ENCODE assay signal across 20 cellular contexts in the genomic region with DNA sequence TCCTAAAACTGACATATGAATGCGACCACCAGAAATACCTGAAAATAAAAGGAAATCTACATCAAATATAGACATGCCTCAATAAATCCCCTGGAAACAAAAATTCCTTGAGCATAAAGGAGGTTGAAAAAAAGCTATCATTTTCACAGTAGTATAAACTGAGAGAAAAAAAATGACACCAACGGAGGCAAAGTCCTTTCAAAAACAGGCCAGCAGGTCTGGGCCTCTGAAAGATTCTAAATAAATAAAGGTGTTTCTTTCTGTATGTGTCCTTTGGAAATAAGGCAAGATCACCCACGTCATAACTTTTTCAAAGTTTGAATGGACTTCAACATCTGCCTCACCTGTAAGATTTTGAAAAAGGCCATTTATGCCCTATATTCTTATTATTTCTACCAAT. TPM values are rescaled to one million over a fixed set of nuclear protein-coding genes. Genes with fewer than 3 reads are reported as not detected.
DNase-seq lines count a peak whose midpoint lies in the region; ATAC-seq, FAIRE-seq and TF ChIP-seq lines count a peak whose summit lies in the region.
"Had no signal": no experiment of that assay in that cellular context is flagged by ENCODE, and none has a peak within 500 bp of the region (broad histone marks: within the 10 kb centered on the region; RNA-seq: fewer than 3 reads in every experiment).

No MANE protein-coding gene starts in this region.

- no peak overlapping the region for H4K91ac ChIP-seq in mesenchymal stem cell (ENCODE audit: low read length)

- no peak overlapping the region for H3K4me3 Mint-ChIP-seq in T-helper 17 cell
- H3K4me3 Mint-ChIP-seq: GM23338, H9 had no signal

- H3K9me3 ChIP-seq in T-helper 17 cell (ENCODE audit: control insufficient read depth, low read length, poor library complexity, severe bottlenecking) (no peaks in the 10 kb centered on the region), HepG2 (ENCODE audit: low read length) (no peaks in the 10 kb centered on the region), mesenchymal stem cell (ENCODE audit: control insufficient read depth, low read length) (no peaks in the 10 kb centered on the region), PC-9 (ENCODE audit: insufficient read depth, low read depth) (no peaks in the 10 kb centered on the region)

- TF ChIP-seq RAD21 in HepG2 (CRISPR knock-in tag; IDR thresholded peaks at IDR 0.05): no peak

- no peak for TF ChIP-seq CTCF in HepG2 (CRISPR knock-in tag; IDR thresholded peaks at IDR 0.05)
- TF ChIP-seq CTCF in PC-9 (conservative IDR thresholded peaks at IDR 0.05): no peak

- H3F3A ChIP-seq in PC-9 (ENCODE audit: insufficient read depth, low read depth): 0 out of 2 replicates have a peak, but pooled peaks cover 3% of the 10 kb centered on the region

- peaks cover 1 to 50% of the 10 kb centered on the region in 2 experiments; a peak in 3 of 5 replicates for H3K36me3 ChIP-seq in HepG2 (replicated peaks in 1 of 2; ENCODE audit: control insufficient read depth in 1 of 2, insufficient read depth in 2 of 2, low read length in 2 of 2)
- peaks cover 11 to 48% of the 10 kb centered on the region in 2 experiments for H3K36me3 ChIP-seq in mesenchymal stem cell (ENCODE audit: control insufficient read depth in 1 of 2, insufficient read depth in 2 of 2, low read depth in 1 of 2, low read length in 2 of 2)
- peaks cover 6% of the 10 kb centered on the region; the same call in 1 of the 2 replicates for H3K36me3 ChIP-seq in PC-9 (ENCODE audit: low read depth)

- H4K20me1 ChIP-seq in HepG2 (ENCODE audit: insufficient read depth, low read length) (0 out of 2 replicates have a peak, but pooled peaks cover 8% of the 10 kb centered on the region), PC-9 (ENCODE audit: insufficient read depth) (peaks cover 10% of the 10 kb centered on the region; the same call in 1 of the 2 replicates)

- H3K4me3 ChIP-seq in HepG2 (replicated peaks in 1 of 3; ENCODE audit: insufficient read depth in 1 of 3, low read depth in 2 of 3, low read length in 3 of 3) (no peak overlapping the region), mesenchymal stem cell (ENCODE audit: insufficient read depth in 1 of 2, low read depth in 1 of 2, low read length in 2 of 2) (no peak overlapping the region), PC-9 (no peak overlapping the region)
- H3K4me3 ChIP-seq: GM23338 had no signal

- no peak overlapping the region for H2AK5ac ChIP-seq in mesenchymal stem cell (ENCODE audit: low read length, severe bottlenecking)

- CTCF ChIA-PET in HepG2 (lab: Yijun Ruan, JAX; ENCODE audit: low intra/inter-chr PET ratio, low total read pairs): no interaction called here
- CTCF ChIA-PET in PC-9 (lab: Charles Lee): no interaction called here

- in situ Hi-C loops in HepG2 (cut with HindIII; ENCODE audit: extremely low pct_ligation_motif_present, low pct_unique_long_range_greater_than_20kb): loop anchor here (10.0 kb wide), 1 partner anchor 205 kb away; no protein-coding TSS in a partner anchor

- H3K14ac ChIP-seq in mesenchymal stem cell (ENCODE audit: low read length in 2 of 2): no peak overlapping the region

- no peak overlapping the region for H2BK5ac ChIP-seq in mesenchymal stem cell (ENCODE audit: low read depth, low read length, poor library complexity, severe bottlenecking)

- H3K79me2 ChIP-seq in HepG2 (ENCODE audit: insufficient read depth, low read length) (peaks cover 52% of the 10 kb centered on the region), PC-9 (ENCODE audit: low read depth) (peaks cover 45% of the 10 kb centered on the region)

- H3K27ac Mint-ChIP-seq in T-helper 17 cell: peak overlapping the region; percentile 45
- H3K27ac Mint-ChIP-seq: GM23338, H9 had no signal

- no peak for FAIRE-seq in HepG2 (lab: Jason Lieb, UNC)
- FAIRE-seq: GM12891, GM18507 had no signal

- peaks cover 35% of the 10 kb centered on the region for H3K4me1 ChIP-seq in HepG2 (ENCODE audit: insufficient read depth, low read length)
- peaks cover 8% of the 10 kb centered on the region for H3K4me1 ChIP-seq in mesenchymal stem cell (ENCODE audit: control insufficient read depth, insufficient read depth, low read depth, low read length)
- no peaks in the 10 kb centered on the region for H3K4me1 ChIP-seq in PC-9 (replicated peaks; ENCODE audit: insufficient read depth)

- no peaks in the 10 kb centered on the region; a peak in 1 of 5 replicates for H3K27me3 ChIP-seq in HepG2 (ENCODE audit: control insufficient read depth in 1 of 2, insufficient read depth in 2 of 2, low read length in 2 of 2)
- no peaks in the 10 kb centered on the region for H3K27me3 ChIP-seq in mesenchymal stem cell (ENCODE audit: control insufficient read depth in 1 of 2, insufficient read depth in 1 of 2, low read length in 2 of 2)
- H3K27me3 ChIP-seq in PC-9 (ENCODE audit: insufficient read depth, low read depth): no peaks in the 10 kb centered on the region

- H3K9ac ChIP-seq in HepG2 (ENCODE audit: insufficient read depth, low read depth, low read length): no peak overlapping the region
- peak overlapping the region; percentile 31 for H3K9ac ChIP-seq in mesenchymal stem cell (ENCODE audit: low read length)

- no peak for TF ChIP-seq POLR2A in HepG2 (IDR thresholded peaks at IDR 0.05; ENCODE audit: insufficient read depth in 1 of 2, low read depth in 2 of 2, low read length in 2 of 2)

- H2AFZ ChIP-seq in HepG2 (ENCODE audit: low read length) (no peak overlapping the region), mesenchymal stem cell (ENCODE audit: low read depth, low read length) (no peak overlapping the region), PC-9 (no peak overlapping the region)
- H2AFZ ChIP-seq: GM23338 had no signal

- no peak overlapping the region for H2BK12ac ChIP-seq in mesenchymal stem cell (ENCODE audit: low read length in 2 of 2)

- H3K27ac ChIP-seq in HepG2 (ENCODE audit: extremely low read length, insufficient read depth, low read length) (peak overlapping the region; percentile 16), mesenchymal stem cell (ENCODE audit: low read length, poor library complexity, severe bottlenecking) (no peak overlapping the region), PC-9 (no peak overlapping the region)

- intact Hi-C loops in HepG2 (cut with micrococcal nuclease; ENCODE audit: unreplicated experiment): loop anchor here (10.0 kb wide), 2 partner anchors 145 to 205 kb away; no protein-coding TSS in a partner anchor
- intact Hi-C loops in PC-9 (cut with micrococcal nuclease; ENCODE audit: unreplicated experiment): loop anchor here (10.0 kb wide), 1 partner anchor 125 kb away; no protein-coding TSS in a partner anchor

- H4K8ac ChIP-seq in mesenchymal stem cell (ENCODE audit: low read length): no peak overlapping the region

- no peak overlapping the region for H3K18ac ChIP-seq in mesenchymal stem cell (ENCODE audit: low read depth in 1 of 2, low read length in 2 of 2)

- POLR2A ChIA-PET in HepG2 (lab: Yijun Ruan, JAX): no interaction called here
- POLR2A ChIA-PET in PC-9 (lab: Charles Lee; ENCODE audit: unreplicated experiment): interaction anchor here (0.6 kb wide), 1 partner anchor 107 kb away, joined by 6 read pairs; the partner anchor contains the start of gene PARP16

- TF ChIP-seq EP300 in HepG2 (IDR thresholded peaks at IDR 0.05; ENCODE audit: low read depth in 2 of 2, low read length in 2 of 2): no peak
- no peak for TF ChIP-seq EP300 in HepG2 (CRISPR knock-in tag; IDR thresholded peaks at IDR 0.05; ENCODE audit: borderline replicate concordance)

- no peaks in the 10 kb centered on the region for H3K9me2 ChIP-seq in PC-9 (ENCODE audit: insufficient read depth)

- H3K23ac ChIP-seq in mesenchymal stem cell (ENCODE audit: low read length in 2 of 2): no peak overlapping the region

- WGBS in HepG2 (ENCODE audit: low lambda C conversion rate): 87% methylated on average over 3 of the region's 3 CpGs
- WGBS in mesenchymal stem cell: 100% methylated on average over 1 of the region's 3 CpGs

- H3K4me2 ChIP-seq in HepG2 (ENCODE audit: low read depth, low read length): no peak overlapping the region; the same call in 1 of the 2 replicates
- no peak overlapping the region for H3K4me2 ChIP-seq in mesenchymal stem cell (ENCODE audit: low read length, poor library complexity, severe bottlenecking)
- no peak overlapping the region for H3K4me2 ChIP-seq in PC-9
- H3K4me2 ChIP-seq: GM23338 had no signal

- H3K27me3 Mint-ChIP-seq in T-helper 17 cell: no peaks in the 10 kb centered on the region
- H3K27me3 Mint-ChIP-seq: CD4-positive, alpha-beta memory T cell had no signal

- DNase-seq in T-helper 17 cell: no peak
- DNase-seq in HepG2 (ENCODE audit: low spot score): no peak
- no peak for DNase-seq in mesenchymal stem cell
- DNase-seq in cerebellar nuclear complex (lab: John Stamatoyannopoulos, UW): no peak
- no peak for DNase-seq in PC-9
- no peak for DNase-seq in NCI-H2227 treated with DMSO at 0.1 percent for 48 hours (lab: John Stamatoyannopoulos, UW)
- DNase-seq: C1 segment of cervical spinal cord; Calu3; CD4-positive, alpha-beta memory T cell; COR-L47; DMS79; GF-D8; H9 had no signal

- H3K36me3 Mint-ChIP-seq in T-helper 17 cell (ENCODE audit: low read depth): no peaks in the 10 kb centered on the region

- no peak overlapping the region for H2BK120ac ChIP-seq in mesenchymal stem cell (ENCODE audit: low read depth, low read length)

- H3K79me1 ChIP-seq in mesenchymal stem cell (replicated peaks; ENCODE audit: low read length, poor library complexity, severe bottlenecking): peaks cover 6% of the 10 kb centered on the region

- no TSS peak for BruUV-seq in HepG2 (replicated peaks; lab: Mats Ljungman, UMichigan)
- BruUV-seq in PC-9 (replicated peaks; lab: Mats Ljungman, UMichigan): no TSS peak

- no peak for ATAC-seq in T-helper 17 cell
- ATAC-seq in HepG2: no peak
- ATAC-seq: GM23338, HCT116 had no signal

- H3K4ac ChIP-seq in mesenchymal stem cell (ENCODE audit: low read depth in 1 of 2, low read length in 2 of 2): no peak overlapping the region

- H3K4me1 Mint-ChIP-seq in T-helper 17 cell: peaks cover 16% of the 10 kb centered on the region

- H2BK15ac ChIP-seq in mesenchymal stem cell (ENCODE audit: low read depth, poor library complexity, severe bottlenecking): no peak overlapping the region

RNA-seq across cellular contexts. Expression of gene CLPX, which starts 5.0 kb away (rescaled TPM):
- total RNA-seq in T-helper 17 cell: 10 to 100 TPM; 30.8 to 35.0 TPM
- 61.3 and 100 TPM in 2 replicates for total RNA-seq in HepG2 (2016; rRNA removed; fragmentation: Illumina TruSeq; extraction: Trizol)
- 12.9 and 13.1 TPM in 2 replicates for total RNA-seq in HepG2 (2016; cell fraction: cytosol; rRNA removed; fragmentation: Illumina TruSeq; extraction: Trizol; ENCODE audit: low read depth)
- total RNA-seq in HepG2 (2016; cell fraction: insoluble cytoplasmic fraction; rRNA removed; fragmentation: Illumina TruSeq; extraction: Trizol): 63.2 and 98.2 TPM in 2 replicates
- total RNA-seq in HepG2 (2016; cell fraction: membrane; rRNA removed; fragmentation: Illumina TruSeq; extraction: Trizol): 20.9 and 25.4 TPM in 2 replicates
- 31.7 and 36.9 TPM in 2 replicates for total RNA-seq in HepG2 (2016; cell fraction: nucleus; rRNA removed; fragmentation: Illumina TruSeq; extraction: Trizol)
- polyA plus RNA-seq in HepG2 (2011; rRNA removed): 26.9 and 33.9 TPM in 2 replicates
- polyA plus RNA-seq in HepG2 (2011; cell fraction: cytosol; rRNA removed): 16.3 and 18.6 TPM in 2 replicates
- 19.7 and 22.9 TPM in 2 replicates for polyA plus RNA-seq in HepG2 (2011; cell fraction: nucleus; rRNA removed)
- polyA plus RNA-seq in HepG2 (2012): 42.1 and 52.0 TPM in 2 replicates
- 4.3 and 5.1 TPM in 2 replicates for polyA plus RNA-seq in HepG2 (2016; cell fraction: cytosol; fragmentation: Illumina TruSeq; extraction: Trizol; ENCODE audit: low read depth)
- polyA plus RNA-seq in HepG2 (2016; cell fraction: insoluble cytoplasmic fraction; fragmentation: Illumina TruSeq; extraction: Trizol; ENCODE audit: low read depth): 67.6 and 69.7 TPM in 2 replicates
- 8.5 and 9.1 TPM in 2 replicates for polyA plus RNA-seq in HepG2 (2016; cell fraction: membrane; fragmentation: Illumina TruSeq; extraction: Trizol; ENCODE audit: low read depth)
- polyA plus RNA-seq in HepG2 (2016; cell fraction: nucleus; fragmentation: Illumina TruSeq; extraction: Trizol; ENCODE audit: insufficient read depth, low read depth): 28.6 and 29.4 TPM in 2 replicates
- polyA minus RNA-seq in HepG2 (2011; rRNA and poly(A)+ RNA removed; ENCODE audit: low replicate concordance): 11.6 and 14.2 TPM in 2 replicates
- polyA minus RNA-seq in HepG2 (2011; cell fraction: cytosol; rRNA and poly(A)+ RNA removed): 36.0 and 47.6 TPM in 2 replicates
- polyA minus RNA-seq in HepG2 (2011; cell fraction: nucleus; rRNA and poly(A)+ RNA removed): 61.9 and 76.2 TPM in 2 replicates
- 18.8 TPM for polyA plus RNA-seq in mesenchymal stem cell (2013, experiment 1 of 2)
- polyA plus RNA-seq in mesenchymal stem cell (2013, experiment 2 of 2): 20.7 TPM
- total RNA-seq in PC-9 (2021): 41.0 and 44.1 TPM in 2 replicates

RNA-seq across cellular contexts. Expression of gene CILP, which starts 31.1 kb away (rescaled TPM):
- total RNA-seq in T-helper 17 cell (under 1 TPM; 0.22 to 0.26 TPM), HepG2 (2016; rRNA removed; fragmentation: Illumina TruSeq; extraction: Trizol) (not detected in 2 replicates), PC-9 (2021) (0.07 and 0.08 TPM in 2 replicates)
- not detected in 2 replicates for total RNA-seq in HepG2 (2016; cell fraction: cytosol; rRNA removed; fragmentation: Illumina TruSeq; extraction: Trizol; ENCODE audit: low read depth)
- total RNA-seq in HepG2 (2016; cell fraction: insoluble cytoplasmic fraction; rRNA removed; fragmentation: Illumina TruSeq; extraction: Trizol): not detected in 2 replicates
- total RNA-seq in HepG2 (2016; cell fraction: membrane; rRNA removed; fragmentation: Illumina TruSeq; extraction: Trizol): not detected in 2 replicates
- not detected in 2 replicates for total RNA-seq in HepG2 (2016; cell fraction: nucleus; rRNA removed; fragmentation: Illumina TruSeq; extraction: Trizol)
- polyA plus RNA-seq in HepG2 (2011; rRNA removed): 0.03 and 0.08 TPM in 2 replicates
- 0.01 and 0.04 TPM in 2 replicates for polyA plus RNA-seq in HepG2 (2011; cell fraction: cytosol; rRNA removed)
- polyA plus RNA-seq in HepG2 (2011; cell fraction: nucleus; rRNA removed): 0.05 and 0.16 TPM in 2 replicates
- 0.04 TPM in 1 of 2 replicates, not detected in the other for polyA plus RNA-seq in HepG2 (2012)
- not detected in 2 replicates for polyA plus RNA-seq in HepG2 (2016; cell fraction: cytosol; fragmentation: Illumina TruSeq; extraction: Trizol; ENCODE audit: low read depth)
- polyA plus RNA-seq in HepG2 (2016; cell fraction: insoluble cytoplasmic fraction; fragmentation: Illumina TruSeq; extraction: Trizol; ENCODE audit: low read depth): not detected in 2 replicates
- not detected in 2 replicates for polyA plus RNA-seq in HepG2 (2016; cell fraction: membrane; fragmentation: Illumina TruSeq; extraction: Trizol; ENCODE audit: low read depth)
- 0.12 TPM in 1 of 2 replicates, not detected in the other for polyA plus RNA-seq in HepG2 (2016; cell fraction: nucleus; fragmentation: Illumina TruSeq; extraction: Trizol; ENCODE audit: insufficient read depth, low read depth)
- 0.02 and 0.06 TPM in 2 replicates for polyA minus RNA-seq in HepG2 (2011; rRNA and poly(A)+ RNA removed; ENCODE audit: low replicate concordance)
- polyA minus RNA-seq in HepG2 (2011; cell fraction: cytosol; rRNA and poly(A)+ RNA removed): not detected in 2 replicates
- 0.13 TPM in 1 of 2 replicates, not detected in the other for polyA minus RNA-seq in HepG2 (2011; cell fraction: nucleus; rRNA and poly(A)+ RNA removed)
- polyA plus RNA-seq in mesenchymal stem cell (2013, experiment 1 of 2): 0.06 TPM
- polyA plus RNA-seq in mesenchymal stem cell (2013, experiment 2 of 2): 0.05 TPM
- total RNA-seq: A172, Daoy, G401 had no signal
- polyA plus RNA-seq: CD4-positive, alpha-beta memory T cell; GM23338 had no signal

RNA-seq across cellular contexts. Expression of gene PDCD7, which starts 46.6 kb away (rescaled TPM):
- total RNA-seq in T-helper 17 cell (10 to 100 TPM; 20.3 to 23.4 TPM), HepG2 (2016; rRNA removed; fragmentation: Illumina TruSeq; extraction: Trizol) (14.7 and 15.8 TPM in 2 replicates), PC-9 (2021) (29.1 and 31.4 TPM in 2 replicates)
- 6.2 and 7.6 TPM in 2 replicates for total RNA-seq in HepG2 (2016; cell fraction: cytosol; rRNA removed; fragmentation: Illumina TruSeq; extraction: Trizol; ENCODE audit: low read depth)
- 14.8 and 14.9 TPM in 2 replicates for total RNA-seq in HepG2 (2016; cell fraction: insoluble cytoplasmic fraction; rRNA removed; fragmentation: Illumina TruSeq; extraction: Trizol)
- 13.2 and 16.8 TPM in 2 replicates for total RNA-seq in HepG2 (2016; cell fraction: membrane; rRNA removed; fragmentation: Illumina TruSeq; extraction: Trizol)
- total RNA-seq in HepG2 (2016; cell fraction: nucleus; rRNA removed; fragmentation: Illumina TruSeq; extraction: Trizol): 8.6 and 11.3 TPM in 2 replicates
- polyA plus RNA-seq in HepG2 (2011; rRNA removed): 10.1 TPM in 2 replicates
- polyA plus RNA-seq in HepG2 (2011; cell fraction: cytosol; rRNA removed): 7.2 and 9.0 TPM in 2 replicates
- 5.6 and 6.4 TPM in 2 replicates for polyA plus RNA-seq in HepG2 (2011; cell fraction: nucleus; rRNA removed)
- 9.2 and 10.7 TPM in 2 replicates for polyA plus RNA-seq in HepG2 (2012)
- polyA plus RNA-seq in HepG2 (2016; cell fraction: cytosol; fragmentation: Illumina TruSeq; extraction: Trizol; ENCODE audit: low read depth): 3.5 and 4.1 TPM in 2 replicates
- polyA plus RNA-seq in HepG2 (2016; cell fraction: insoluble cytoplasmic fraction; fragmentation: Illumina TruSeq; extraction: Trizol; ENCODE audit: low read depth): 18.0 and 18.1 TPM in 2 replicates
- 8.2 and 10.3 TPM in 2 replicates for polyA plus RNA-seq in HepG2 (2016; cell fraction: membrane; fragmentation: Illumina TruSeq; extraction: Trizol; ENCODE audit: low read depth)
- polyA plus RNA-seq in HepG2 (2016; cell fraction: nucleus; fragmentation: Illumina TruSeq; extraction: Trizol; ENCODE audit: insufficient read depth, low read depth): 14.1 and 14.4 TPM in 2 replicates
- 12.6 and 19.5 TPM in 2 replicates for polyA minus RNA-seq in HepG2 (2011; rRNA and poly(A)+ RNA removed; ENCODE audit: low replicate concordance)
- polyA minus RNA-seq in HepG2 (2011; cell fraction: cytosol; rRNA and poly(A)+ RNA removed): 12.3 and 15.5 TPM in 2 replicates
- 11.6 and 14.3 TPM in 2 replicates for polyA minus RNA-seq in HepG2 (2011; cell fraction: nucleus; rRNA and poly(A)+ RNA removed)
- 20.3 TPM for polyA plus RNA-seq in mesenchymal stem cell (2013, experiment 1 of 2)
- 19.4 TPM for polyA plus RNA-seq in mesenchymal stem cell (2013, experiment 2 of 2)
